Comparison of ENCODE assay signal across 23 cellular contexts in the genomic region with DNA sequence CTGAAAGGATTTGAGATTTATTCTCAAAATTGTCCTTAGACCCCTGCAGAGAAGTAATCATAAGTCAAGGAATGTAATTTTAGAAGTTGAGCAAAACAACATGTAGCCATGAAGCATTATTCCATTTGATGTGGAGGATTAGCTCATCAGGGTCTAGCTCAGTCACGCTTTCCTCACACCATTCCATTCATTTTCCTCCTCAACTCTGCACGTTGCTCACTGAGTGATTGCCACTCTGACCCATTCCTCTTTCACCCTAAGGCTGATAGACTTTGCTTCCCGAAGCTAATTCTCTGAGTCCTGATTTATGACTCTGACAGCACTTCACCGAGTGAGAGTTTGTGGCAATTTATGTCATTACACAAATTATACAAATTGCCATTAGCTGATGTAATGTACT.
A peak's percentile ranks its signal among the peaks of the same experiment; 100 is the strongest.
DNase-seq lines count a peak whose midpoint lies in the region; ATAC-seq, FAIRE-seq and TF ChIP-seq lines count a peak whose summit lies in the region.
"Had no signal": no experiment of that assay in that cellular context is flagged by ENCODE, and none has a peak within 500 bp of the region (broad histone marks: within the 10 kb centered on the region; RNA-seq: fewer than 3 reads in every experiment).

No MANE protein-coding gene starts in this region.

- no peak overlapping the region for H3K23ac ChIP-seq in mesendoderm (ENCODE audit: low read length)

- TF ChIP-seq CTCF in bronchial epithelial cell (IDR thresholded peaks at IDR 0.05; ENCODE audit: insufficient read depth, low read length, severe bottlenecking), result no peak
- no peak for TF ChIP-seq CTCF in osteocyte (IDR thresholded peaks at IDR 0.05)

- peaks cover 7% of the 10 kb centered on the region for H3K4me1 Mint-ChIP-seq in osteocyte (ENCODE audit: unreplicated experiment)
- H3K4me1 Mint-ChIP-seq: brain; CD4-positive, CD25-positive, alpha-beta regulatory T cell; naive thymus-derived CD4-positive, alpha-beta T cell; stimulated activated naive B cell treated with anti-CD40 and anti-IgM and Interleukin-4, amounts not matched to agents 10 μg/mL and 1 μg/mL and 100 μg/mL, for 72 hours had no signal

- H3K9me3 Mint-ChIP-seq in osteocyte (ENCODE audit: unreplicated experiment), result peaks cover 3% of the 10 kb centered on the region
- H3K9me3 Mint-ChIP-seq: brain; stimulated activated naive B cell treated with anti-CD40 and anti-IgM and Interleukin-4, amounts not matched to agents 10 μg/mL and 1 μg/mL and 100 μg/mL, for 72 hours had no signal

- H2BK120ac ChIP-seq in mesendoderm (ENCODE audit: low read depth, low read length), result no peak overlapping the region

- no peak overlapping the region for H3K27ac Mint-ChIP-seq in osteocyte (ENCODE audit: unreplicated experiment)
- H3K27ac Mint-ChIP-seq: CD4-positive, CD25-positive, alpha-beta regulatory T cell; stimulated activated naive B cell treated with anti-CD40 and anti-IgM and Interleukin-4, amounts not matched to agents 10 μg/mL and 1 μg/mL and 100 μg/mL, for 72 hours; T-helper 1 cell treated with Interleukin-12 subunit alpha and Interleukin-12 subunit beta and Interleukin-4 antibody, amounts not matched to agents 30 μg/mL and 1 μg/mL, for 36 hours had no signal

- no peaks in the 10 kb centered on the region for H3K27me3 ChIP-seq in bronchial epithelial cell (ENCODE audit: control insufficient read depth, insufficient read depth, low read length)
- no peaks in the 10 kb centered on the region for H3K27me3 ChIP-seq in mesendoderm (ENCODE audit: insufficient read depth, low read length, poor library complexity)
- H3K27me3 ChIP-seq: spleen, testis, uterus had no signal

- no peaks in the 10 kb centered on the region for H3K79me2 ChIP-seq in mesendoderm (ENCODE audit: control insufficient read depth, insufficient read depth, low read length)

- no peak overlapping the region for H4K5ac ChIP-seq in mesendoderm (ENCODE audit: low read length)

- no peak overlapping the region for H2AK5ac ChIP-seq in mesendoderm (ENCODE audit: low read length)

- H3K27ac ChIP-seq in mesendoderm (ENCODE audit: low read depth, low read length), result no peak overlapping the region
- H3K27ac ChIP-seq: spleen, testis, uterus had no signal

- H3K4me3 ChIP-seq in bronchial epithelial cell (ENCODE audit: low read depth, low read length) (no peak overlapping the region), mesendoderm (ENCODE audit: low read length) (no peak overlapping the region)
- H3K4me3 ChIP-seq: K562, spleen, testis, uterus had no signal

- no peak overlapping the region for H2BK5ac ChIP-seq in mesendoderm (ENCODE audit: low read length)

- no peak overlapping the region for H3K4me2 ChIP-seq in mesendoderm (ENCODE audit: low read length)

- H3K36me3 ChIP-seq in bronchial epithelial cell (ENCODE audit: control insufficient read depth, insufficient read depth, low read length) (no peaks in the 10 kb centered on the region), mesendoderm (ENCODE audit: control insufficient read depth, insufficient read depth, low read length) (no peaks in the 10 kb centered on the region)
- H3K36me3 ChIP-seq: spleen, uterus had no signal

- no peak overlapping the region for H3K9ac ChIP-seq in mesendoderm (ENCODE audit: low read length)

- H3K4ac ChIP-seq in mesendoderm (ENCODE audit: low read depth, low read length), result no peak overlapping the region

- H3K18ac ChIP-seq in mesendoderm (ENCODE audit: low read length), result no peak overlapping the region

- DNase-seq in EH (ENCODE audit: low read depth) (peak; percentile 77), NCI-H1417 (lab: John Stamatoyannopoulos, UW) (peak in 2 of 3 experiments; percentile 48 to 90), bronchial epithelial cell (ENCODE audit: low read depth) (peak; percentile 38), mesendoderm (peak; percentile 32), NCI-H2107 (lab: John Stamatoyannopoulos, UW) (no peak), osteocyte (ENCODE audit: extremely low spot score, unreplicated experiment) (no peak)
- DNase-seq: activated effector memory CD4-positive, alpha-beta T cell treated with anti-CD3 and anti-CD28 coated beads, Interleukin-2, amount 50 U/mL, for 16 hours; CD4-positive, CD25-positive, alpha-beta regulatory T cell; DMS153; foreskin melanocyte; naive thymus-derived CD4-positive, alpha-beta T cell; NCI-H187 treated with DMSO at 0.1 percent for 48 hours; NCI-H446 treated with DMSO at 0.1 percent for 48 hours; spleen; stimulated activated CD4-positive, alpha-beta T cell treated with anti-CD3 and anti-CD28 coated beads, Interleukin-4, amount 100 ng/mL, for 1 hour; stimulated activated naive B cell treated with anti-CD40 and anti-IgM and Interleukin-4, amounts not matched to agents 10 μg/mL and 1 μg/mL and 100 μg/mL, for 72 hours; testis; uterus had no signal

- H3K27me3 Mint-ChIP-seq in osteocyte (ENCODE audit: unreplicated experiment), result no peaks in the 10 kb centered on the region
- H3K27me3 Mint-ChIP-seq: brain; CD4-positive, CD25-positive, alpha-beta regulatory T cell; naive thymus-derived CD4-positive, alpha-beta T cell; stimulated activated naive B cell treated with anti-CD40 and anti-IgM and Interleukin-4, amounts not matched to agents 10 μg/mL and 1 μg/mL and 100 μg/mL, for 72 hours had no signal

- no peak overlapping the region for H3K56ac ChIP-seq in mesendoderm (ENCODE audit: low read length)

- WGBS in mesendoderm (ENCODE audit: extremely low coverage, insufficient coverage, low lambda C conversion rate), result no CpG with 5 or more reads among the region's 4 CpGs

- FAIRE-seq in bronchial epithelial cell (lab: Jason Lieb, UNC), result no peak
- FAIRE-seq: G401.6, K562 had no signal

- H4K8ac ChIP-seq in mesendoderm (ENCODE audit: low read depth, low read length), result no peak overlapping the region

- H3K4me3 Mint-ChIP-seq in osteocyte (ENCODE audit: unreplicated experiment), result no peak overlapping the region
- H3K4me3 Mint-ChIP-seq: brain; naive thymus-derived CD4-positive, alpha-beta T cell; stimulated activated naive B cell treated with anti-CD40 and anti-IgM and Interleukin-4, amounts not matched to agents 10 μg/mL and 1 μg/mL and 100 μg/mL, for 72 hours; T-helper 1 cell treated with Interleukin-12 subunit alpha and Interleukin-12 subunit beta and Interleukin-4 antibody, amounts not matched to agents 30 μg/mL and 1 μg/mL, for 36 hours had no signal

- no peaks in the 10 kb centered on the region for H3K4me1 ChIP-seq in mesendoderm (ENCODE audit: control insufficient read depth, low read depth, low read length)
- H3K4me1 ChIP-seq: spleen, testis, uterus had no signal

- H3K36me3 Mint-ChIP-seq in osteocyte (ENCODE audit: unreplicated experiment), result no peaks in the 10 kb centered on the region
- H3K36me3 Mint-ChIP-seq: brain; CD4-positive, CD25-positive, alpha-beta regulatory T cell; naive thymus-derived CD4-positive, alpha-beta T cell; stimulated activated naive B cell treated with anti-CD40 and anti-IgM and Interleukin-4, amounts not matched to agents 10 μg/mL and 1 μg/mL and 100 μg/mL, for 72 hours had no signal

- H3K79me1 ChIP-seq in mesendoderm (ENCODE audit: low read length), result no peaks in the 10 kb centered on the region

- no peak overlapping the region for H2BK15ac ChIP-seq in mesendoderm (replicated peaks; ENCODE audit: low read depth)

- ATAC-seq in GM21786 (IDR thresholded peaks at IDR 0.05; ENCODE audit: unreplicated experiment), result no peak
- ATAC-seq: K562; naive thymus-derived CD4-positive, alpha-beta T cell; stimulated activated naive B cell treated with anti-CD40 and anti-IgM and Interleukin-4, amounts not matched to agents 10 μg/mL and 1 μg/mL and 100 μg/mL, for 72 hours had no signal

Comparison
In these comparisons a context has a peak if more than half of its experiments do, and no peak if none do; other contexts are left out.
1. DNase-seq: peak in EH (single experiment), NCI-H1417 (2 of 3), bronchial epithelial cell (single experiment) and mesendoderm (single experiment); none in NCI-H2107 (single experiment) and osteocyte (single experiment).